ENCODE assay signal across 21 cellular contexts in the genomic region with DNA sequence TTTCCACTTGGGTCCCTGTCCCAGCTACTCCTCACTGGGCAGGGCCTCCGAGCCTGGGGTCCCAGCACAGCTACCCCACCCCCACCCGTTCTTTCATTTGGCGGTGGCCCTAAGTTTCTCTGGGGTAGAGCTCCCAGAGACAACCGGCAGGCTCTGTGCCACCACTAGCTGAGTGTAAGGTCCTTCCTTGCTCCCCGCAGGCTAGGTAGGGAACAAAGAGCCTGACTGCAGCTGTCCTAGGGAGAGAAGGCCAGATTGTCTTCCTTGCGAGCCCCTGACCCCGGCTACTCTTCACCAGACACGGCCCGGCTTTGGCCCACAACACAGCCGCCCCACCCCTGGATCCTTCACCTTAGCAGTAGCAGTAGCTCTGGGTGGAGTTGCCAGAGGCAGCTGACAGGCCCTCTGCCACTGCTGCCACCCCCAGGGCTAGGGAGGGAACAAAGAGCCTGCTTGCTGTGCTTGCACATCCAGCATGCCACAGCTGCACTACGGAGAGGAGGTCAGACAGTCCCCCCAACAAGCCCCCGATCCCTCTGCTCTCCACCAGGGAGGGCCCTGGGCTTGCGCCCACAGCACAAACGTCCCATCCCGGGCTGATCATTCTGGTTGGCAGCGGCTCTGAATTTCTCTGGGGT. TPM values are rescaled to one million over a fixed set of nuclear protein-coding genes. Genes with fewer than 3 reads are reported as not detected.
DNase-seq lines count a peak whose midpoint lies in the region; ATAC-seq and TF ChIP-seq lines count a peak whose summit lies in the region.
"Not testable (repeated sequence)": the region's sequence is repeated elsewhere in the genome, so short reads cannot be mapped to it uniquely, and the experiment has no call there.
"Had no signal": no experiment of that assay in that cellular context is flagged by ENCODE, and none has a peak within 500 bp of the region (broad histone marks: within the 10 kb centered on the region; RNA-seq: fewer than 3 reads in every experiment).

No MANE protein-coding gene starts in this region.

- not testable (repeated sequence) for H3K27me3 ChIP-seq in CD8-positive, alpha-beta T cell (ENCODE audit: insufficient read depth, low read length)

- intact Hi-C loops in CD8-positive, alpha-beta T cell (cut with DNase I, micrococcal nuclease), result not testable (repeated sequence)

- POLR2A ChIA-PET in CD8-positive, alpha-beta T cell (lab: Charles Lee), result not testable (repeated sequence)

- H3K4me3 ChIP-seq in CD8-positive, alpha-beta T cell (ENCODE audit: low read depth, low read length), result not testable (repeated sequence)

- H3K27ac Mint-ChIP-seq in CD8-positive, alpha-beta T cell; central memory CD8-positive, alpha-beta T cell (ENCODE audit: low read depth); stimulated activated naive CD8-positive, alpha-beta T cell treated with anti-CD3 and anti-CD28 coated beads, Interleukin-15, amount 100 ng/mL, for 72 hours: not testable (repeated sequence)

- not testable (repeated sequence) for H3K9me3 Mint-ChIP-seq in CD8-positive, alpha-beta T cell; central memory CD8-positive, alpha-beta T cell; stimulated activated naive CD8-positive, alpha-beta T cell treated with anti-CD3 and anti-CD28 coated beads, Interleukin-15, amount 100 ng/mL, for 72 hours

- CTCF ChIA-PET in CD8-positive, alpha-beta T cell (lab: Charles Lee), result not testable (repeated sequence)

- not testable (repeated sequence) for H3K27ac ChIP-seq in CD8-positive, alpha-beta T cell (ENCODE audit: low read depth, low read length)

- H3K4me1 Mint-ChIP-seq in CD8-positive, alpha-beta T cell (ENCODE audit: low read depth); central memory CD8-positive, alpha-beta T cell; stimulated activated naive CD8-positive, alpha-beta T cell treated with anti-CD3 and anti-CD28 coated beads, Interleukin-15, amount 100 ng/mL, for 72 hours: not testable (repeated sequence)

- H3K36me3 Mint-ChIP-seq in CD8-positive, alpha-beta T cell; central memory CD8-positive, alpha-beta T cell (ENCODE audit: insufficient read depth): not testable (repeated sequence)

- not testable (repeated sequence) for TF ChIP-seq CTCF in CD8-positive, alpha-beta T cell (IDR thresholded peaks at IDR 0.05)

- ATAC-seq in CD8-positive, alpha-beta T cell, result peak; percentile 34
- peak; percentile 42 for ATAC-seq in GM19023 (IDR thresholded peaks at IDR 0.05; ENCODE audit: unreplicated experiment)
- peak; percentile 30 for ATAC-seq in GM21529 (IDR thresholded peaks at IDR 0.05; ENCODE audit: unreplicated experiment)
- peak; percentile 19 for ATAC-seq in HG02885 (IDR thresholded peaks at IDR 0.05; ENCODE audit: poor library complexity, unreplicated experiment)
- ATAC-seq in HG03565 (IDR thresholded peaks at IDR 0.05; ENCODE audit: unreplicated experiment), result peak; percentile 16
- peak; percentile 52 for ATAC-seq in central memory CD8-positive, alpha-beta T cell (replicated peaks; ENCODE audit: extremely low read depth, poor library complexity, severe bottlenecking)
- ATAC-seq in stimulated activated naive CD8-positive, alpha-beta T cell treated with anti-CD3 and anti-CD28 coated beads, Interleukin-15, amount 100 ng/mL, for 72 hours, result peak; percentile 70

- H3K4me1 ChIP-seq in CD8-positive, alpha-beta T cell (ENCODE audit: insufficient read depth, low read length), result not testable (repeated sequence)

- not testable (repeated sequence) for H3K36me3 ChIP-seq in CD8-positive, alpha-beta T cell (ENCODE audit: insufficient read depth, low read length)

- H3K4me3 Mint-ChIP-seq in CD8-positive, alpha-beta T cell; central memory CD8-positive, alpha-beta T cell; stimulated activated naive CD8-positive, alpha-beta T cell treated with anti-CD3 and anti-CD28 coated beads, Interleukin-15, amount 100 ng/mL, for 72 hours: not testable (repeated sequence)

- H3K9me3 ChIP-seq in CD8-positive, alpha-beta T cell (ENCODE audit: low read length), result not testable (repeated sequence)

- not testable (repeated sequence) for H3K27me3 Mint-ChIP-seq in CD8-positive, alpha-beta T cell (ENCODE audit: low read depth); central memory CD8-positive, alpha-beta T cell; stimulated activated naive CD8-positive, alpha-beta T cell treated with anti-CD3 and anti-CD28 coated beads, Interleukin-15, amount 100 ng/mL, for 72 hours

- DNase-seq in CD8-positive, alpha-beta T cell, result peak in 1 of 7 experiments; percentile 0
- peak; percentile 26 for DNase-seq in activated CD8-positive, alpha-beta memory T cell treated with anti-CD3 and anti-CD28 coated beads, Interleukin-2, amount 50 U/mL, for 48 hours
- DNase-seq in central memory CD8-positive, alpha-beta T cell (ENCODE audit: low spot score in 2 of 2); stimulated activated naive CD8-positive, alpha-beta T cell treated with anti-CD3 and anti-CD28 coated beads, Interleukin-15, amount 100 ng/mL, for 72 hours: not testable (repeated sequence)

RNA-seq across cellular contexts. Expression of gene OR4M2, which starts 18.4 kb away (rescaled TPM):
- not detected for total RNA-seq in CD8-positive, alpha-beta T cell
- total RNA-seq: A673, activated B cell treated with CpG ODN at 0.5 μM for 24 hours, dermis blood vessel endothelial cell, esophagus squamous epithelium, heart right ventricle, HFFc6, lower lobe of right lung, mononuclear cell, osteocyte, RPMI7951, SJSA1, skeletal muscle tissue, uterus had no signal

Comparison
In these comparisons a context has a peak if more than half of its experiments do, and no peak if none do; other contexts are left out.
1. ATAC-seq: peak in every context shown above with its lines; median percentile 70 in stimulated activated naive CD8-positive, alpha-beta T cell treated with anti-CD3 and anti-CD28 coated beads, Interleukin-15, amount 100 ng/mL, for 72 hours; 52 in central memory CD8-positive, alpha-beta T cell; 42 in GM19023; 34 in CD8-positive, alpha-beta T cell; 30 in GM21529; 19 in HG02885; 16 in HG03565.